Comparison of ENCODE assay signal across 13 cellular contexts in genomic region chr3:51621091-51621892, GRCh38. TPM values are rescaled to one million over a fixed set of nuclear protein-coding genes. Genes with fewer than 3 reads are reported as not detected.
DNase-seq lines count a peak whose midpoint lies in the region; ATAC-seq and TF ChIP-seq lines count a peak whose summit lies in the region.
"Had no signal": no experiment of that assay in that cellular context is flagged by ENCODE, and none has a peak within 500 bp of the region (broad histone marks: within the 10 kb centered on the region; RNA-seq: fewer than 3 reads in every experiment).

No MANE protein-coding gene starts in this region.

- no peak overlapping the region for H2AFZ ChIP-seq in ACC112 (ENCODE audit: low read length, unreplicated experiment)

- peaks cover 19% of the 10 kb centered on the region for H3K79me2 ChIP-seq in ACC112 (ENCODE audit: control insufficient read depth, insufficient read depth, low read length, unreplicated experiment)

- in situ Hi-C loops in GM13977 (cut with MboI; ENCODE audit: low pct_unique_long_range_greater_than_20kb, low sequenced_read_pairs, unreplicated experiment): no loop called here

- TF ChIP-seq POLR2A in esophagus muscularis mucosa (IDR thresholded peaks at IDR 0.05; ENCODE audit: low read depth): no peak

- intact Hi-C loops in esophagus muscularis mucosa (cut with DNase I): loop anchor here (10.0 kb wide), 1 partner anchor 86 kb away; the partner anchor contains the start of gene RAD54L2

- H3K9me3 ChIP-seq in esophagus muscularis mucosa: no peaks in the 10 kb centered on the region
- no peaks in the 10 kb centered on the region for H3K9me3 ChIP-seq in muscle layer of duodenum (ENCODE audit: control insufficient read depth in 1 of 2, low read length in 2 of 2)
- H3K9me3 ChIP-seq: BLaER1 had no signal

- TF ChIP-seq CTCF in LNCaP clone FGC (IDR thresholded peaks at IDR 0.05; ENCODE audit: control insufficient read depth, extremely low read depth, insufficient read depth) (no peak), esophagus muscularis mucosa (IDR thresholded peaks at IDR 0.05) (no peak), GM13977 (IDR thresholded peaks at IDR 0.05; ENCODE audit: extremely low read depth, insufficient read depth, missing control alignments) (no peak)

- WGBS in esophagus muscularis mucosa: 43% methylated on average over 2 of the region's 2 CpGs

- H3K36me3 ChIP-seq in ACC112 (ENCODE audit: insufficient read depth, low read length) (no peaks in the 10 kb centered on the region), esophagus muscularis mucosa (no peaks in the 10 kb centered on the region), muscle layer of duodenum (ENCODE audit: control insufficient read depth in 1 of 2, insufficient read depth in 2 of 2, low read length in 2 of 2) (no peaks in the 10 kb centered on the region)

- H3K27me3 ChIP-seq in ACC112 (ENCODE audit: insufficient read depth, low read length) (no peaks in the 10 kb centered on the region), esophagus muscularis mucosa (no peaks in the 10 kb centered on the region), muscle layer of duodenum (ENCODE audit: low read depth, low read length) (no peaks in the 10 kb centered on the region)
- H3K27me3 ChIP-seq: BLaER1 had no signal

- H3K27ac ChIP-seq in ACC112 (ENCODE audit: low read depth, low read length) (peak overlapping the region; percentile 49), esophagus muscularis mucosa (replicated peaks in 1 of 4) (peak overlapping the region; percentile 70 to 78 (median 72)), muscle layer of duodenum (ENCODE audit: low read length) (peak overlapping the region; percentile 46)
- H3K27ac ChIP-seq: BLaER1 had no signal

- ATAC-seq in HG02870 (IDR thresholded peaks at IDR 0.05; ENCODE audit: unreplicated experiment): no peak
- ATAC-seq: Panc1 had no signal

- peaks cover 35% of the 10 kb centered on the region for H3K4me1 ChIP-seq in ACC112 (ENCODE audit: control insufficient read depth, insufficient read depth, low read length, unreplicated experiment)
- H3K4me1 ChIP-seq in esophagus muscularis mucosa: peaks cover 31 to 68% (median 61%) of the 10 kb centered on the region in 4 donors
- peaks cover 13 to 41% of the 10 kb centered on the region in 2 donors for H3K4me1 ChIP-seq in muscle layer of duodenum (ENCODE audit: control insufficient read depth in 1 of 2, insufficient read depth in 2 of 2, low read length in 2 of 2)
- H3K4me1 ChIP-seq: BLaER1 had no signal

- H3K4me3 ChIP-seq in ACC112 (ENCODE audit: low read depth, low read length) (no peak overlapping the region), LNCaP clone FGC (ENCODE audit: low read depth, low read length) (no peak overlapping the region), esophagus muscularis mucosa (no peak overlapping the region), muscle layer of duodenum (ENCODE audit: low read depth in 1 of 2, low read length in 2 of 2) (no peak overlapping the region)
- H3K4me3 ChIP-seq: BLaER1 had no signal

- no peak for TF ChIP-seq EP300 in esophagus muscularis mucosa (IDR thresholded peaks at IDR 0.05)

- DNase-seq in LNCaP clone FGC (ENCODE audit: low read depth): peak; percentile 32
- DNase-seq in esophagus muscularis mucosa (ENCODE audit: extremely low spot score): no peak
- DNase-seq in GM13977 (ENCODE audit: low spot score): no peak
- no peak for DNase-seq in NCI-H2081 treated with DMSO at 0.1 percent for 48 hours (lab: John Stamatoyannopoulos, UW)
- DNase-seq in UCSD-AML1 (lab: John Stamatoyannopoulos, UW; ENCODE audit: unreplicated experiment): no peak
- DNase-seq: activated B cell treated with CpG ODN at 0.5 μM for 24 hours, anterior cingulate cortex, NCI-H146 had no signal

RNA-seq across cellular contexts. Expression of gene TEX264, which starts 49.8 kb away (rescaled TPM):
- 10 to 100 TPM; 48.0 to 73.8 (median 65.4) TPM for total RNA-seq in esophagus muscularis mucosa
